In genomic region chr6:143842902-143843688, GRCh38 we compare ENCODE assay signal across 8 cellular contexts. TPM values are rescaled to one million over a fixed set of nuclear protein-coding genes. Genes with fewer than 3 reads are reported as not detected.
DNase-seq lines count a peak whose midpoint lies in the region; ATAC-seq and TF ChIP-seq lines count a peak whose summit lies in the region.

Gene LTV1, plus strand, starts transcription at chr6:143843338. Its CDS starts 140 bp downstream, at chr6:143843478.

- peak; percentile 66 to 85 for DNase-seq in NCI-H187 (lab: John Stamatoyannopoulos, UW)
- peak; percentile 83 to 96 (median 86) for DNase-seq in T-helper 2 cell
- DNase-seq in left ventricle myocardium superior = peak; percentile 97
- peak; percentile 96 for DNase-seq in prostate gland (ENCODE audit: low spot score)

- ATAC-seq in GM18498 (IDR thresholded peaks at IDR 0.05; ENCODE audit: unreplicated experiment) (peak; percentile 100), HG02938 (IDR thresholded peaks at IDR 0.05; ENCODE audit: unreplicated experiment) (peak; percentile 99), left ventricle myocardium superior (peak; percentile 100)

- peaks cover 5% of the 10 kb centered on the region for H3K4me1 ChIP-seq in prostate gland (replicated peaks)
- H3K4me1 ChIP-seq in urinary bladder (ENCODE audit: insufficient read depth) = peaks cover 2% of the 10 kb centered on the region

- WGBS in prostate gland = under 1% methylated on average over 57 of the region's 64 CpGs
- under 1% methylated on average over 64 of the region's 64 CpGs for WGBS in urinary bladder

- intact Hi-C loops in left ventricle myocardium superior (cut with micrococcal nuclease) (no loop called here), prostate gland (cut with DNase I) (loop anchor here (5.0 to 10.0 kb wide), 4 partner anchors 66 to 372 kb away; partner anchors contain the start of gene PHACTR2)

- H3K36me3 ChIP-seq in prostate gland (no peaks in the 10 kb centered on the region), urinary bladder (ENCODE audit: insufficient read depth) (peaks cover 6% of the 10 kb centered on the region)

- H3K27me3 ChIP-seq in prostate gland (replicated peaks; ENCODE audit: insufficient read depth) = no peaks in the 10 kb centered on the region

- peak in 2 of 4 experiments; percentile 19 to 34 for TF ChIP-seq CTCF in prostate gland (IDR thresholded peaks at IDR 0.05)

- H3K4me3 ChIP-seq in prostate gland = peak within 1 kb of the TSS; percentile 55 to 59
- H3K4me3 ChIP-seq in urinary bladder (ENCODE audit: low read depth, low read length) = peak within 1 kb of the TSS; percentile 78

- H3K27ac ChIP-seq in angular gyrus (ENCODE audit: low read depth, low read length) = peak within 1 kb of the TSS; percentile 95
- H3K27ac ChIP-seq in prostate gland = peak within 1 kb of the TSS; percentile 93
- H3K27ac ChIP-seq in urinary bladder (ENCODE audit: low read depth) = peak within 1 kb of the TSS; percentile 90

- H3K9me3 ChIP-seq in prostate gland = no peaks in the 10 kb centered on the region

- peak; percentile 38 for TF ChIP-seq POLR2A in prostate gland (IDR thresholded peaks at IDR 0.05)

RNA-seq across cellular contexts. Expression of gene LTV1, which starts in this region (rescaled TPM):
- total RNA-seq in left ventricle myocardium superior = 12.6 TPM
- 10 to 100 TPM in 1 of 2 donors, 1 to 10 TPM in 1; 7.8 to 14.4 TPM for total RNA-seq in prostate gland
- 22.0 TPM for total RNA-seq in urinary bladder
- polyA plus RNA-seq in urinary bladder = 25.7 TPM

Comparison
In these comparisons a context has a peak if more than half of its experiments do, and no peak if none do; other contexts are left out.
1. Peak in every context shown above with its lines: DNase-seq, ATAC-seq, H3K4me3 ChIP-seq and H3K27ac ChIP-seq.